In the genomic region with DNA sequence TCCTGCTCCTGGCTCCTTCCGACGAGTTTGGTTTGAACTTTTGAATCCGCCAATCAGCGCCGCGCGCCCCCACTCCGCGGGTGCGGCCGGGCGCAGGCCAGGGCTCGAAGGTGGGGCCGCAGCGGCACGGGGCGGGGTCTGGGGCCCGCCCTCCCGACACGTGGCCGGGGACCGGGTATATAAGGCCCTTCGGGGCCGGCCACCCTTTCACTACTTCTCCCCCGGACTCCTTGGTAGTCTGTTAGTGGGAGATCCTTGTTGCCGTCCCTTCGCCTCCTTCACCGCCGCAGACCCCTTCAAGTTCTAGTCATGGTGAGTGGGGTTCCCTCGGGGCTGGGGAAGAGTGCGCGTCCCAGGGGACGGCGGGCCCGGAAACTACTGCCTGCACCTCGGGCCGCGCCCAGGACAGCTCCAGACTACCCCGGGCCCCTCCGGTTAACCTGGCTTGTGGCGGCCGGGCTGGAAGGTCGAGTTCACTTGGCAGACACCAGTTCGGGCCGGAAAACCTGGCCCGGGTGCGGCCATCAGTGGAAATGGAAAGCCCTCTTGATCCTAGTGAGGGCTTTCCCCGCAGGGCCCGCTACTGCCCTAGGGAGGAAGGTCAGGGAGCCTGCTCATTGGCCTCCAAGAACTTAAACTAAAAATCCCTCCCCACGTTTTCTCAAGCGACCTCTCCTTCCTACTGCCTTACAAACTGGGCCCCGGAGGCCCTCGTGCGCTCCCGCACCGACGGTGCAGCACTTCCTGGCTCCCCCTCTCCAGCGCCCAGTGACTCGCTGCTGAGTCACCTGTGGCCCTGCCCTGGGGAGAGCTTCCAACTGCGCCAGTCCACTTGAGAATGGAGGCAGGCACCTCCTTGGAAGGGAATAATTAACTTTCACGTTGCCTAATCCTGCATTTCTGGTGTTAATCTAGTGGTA, we compare ENCODE assay signal across 1 cellular context.
A peak's percentile ranks its signal among the peaks of the same experiment; 100 is the strongest.
TF ChIP-seq lines count a peak whose summit lies in the region.

A gene (plus strand): TSS at position 210 of the 920 bp plus-strand sequence. CDS start 100 bp downstream, at position 310.

TF ChIP-seq in GM12878, 131 proteins besides CTCF, POLR2A, EP300 and RAD21 (continued from another document and continues in another):
- peak; percentile 15; the same call in 1 of the 2 replicates for TF ChIP-seq SMC3 (IDR thresholded peaks at IDR 0.05; ENCODE audit: borderline replicate concordance, low read length)
- TF ChIP-seq, protein P1, sequence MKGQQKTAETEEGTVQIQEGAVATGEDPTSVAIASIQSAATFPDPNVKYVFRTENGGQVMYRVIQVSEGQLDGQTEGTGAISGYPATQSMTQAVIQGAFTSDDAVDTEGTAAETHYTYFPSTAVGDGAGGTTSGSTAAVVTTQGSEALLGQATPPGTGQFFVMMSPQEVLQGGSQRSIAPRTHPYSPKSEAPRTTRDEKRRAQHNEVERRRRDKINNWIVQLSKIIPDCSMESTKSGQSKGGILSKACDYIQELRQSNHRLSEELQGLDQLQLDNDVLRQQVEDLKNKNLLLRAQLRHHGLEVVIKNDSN (IDR thresholded peaks at IDR 0.05; ENCODE audit: borderline replicate concordance, extremely low read length, insufficient read depth, low read depth, low read length): peak; percentile 90
- no peak for TF ChIP-seq ZNF622 (IDR thresholded peaks at IDR 0.05)
- peak; percentile 58; the same call in 1 of the 2 replicates for TF ChIP-seq CREB1 (IDR thresholded peaks at IDR 0.05; ENCODE audit: low read depth)
- no peak for TF ChIP-seq JUND (IDR thresholded peaks at IDR 0.05; ENCODE audit: low read depth, low read length)
- TF ChIP-seq FOS (IDR thresholded peaks at IDR 0.05; ENCODE audit: borderline replicate concordance, extremely low read depth, insufficient read length): no peak
- peak; percentile 98 for TF ChIP-seq TAF1 (IDR thresholded peaks at IDR 0.05; ENCODE audit: borderline replicate concordance, low read depth, low read length)
- 0 out of 2 replicates have a peak, but pooled peaks have one; percentile 17 for TF ChIP-seq RB1 (IDR thresholded peaks at IDR 0.05; ENCODE audit: borderline replicate concordance)
- peak; percentile 80 for TF ChIP-seq RELA (IDR thresholded peaks at IDR 0.05; ENCODE audit: borderline replicate concordance, partially characterized antibody)
- TF ChIP-seq POLR2AphosphoS2 (IDR thresholded peaks at IDR 0.05; ENCODE audit: low read depth, low read length): peak; percentile 98
- TF ChIP-seq TCF12 (IDR thresholded peaks at IDR 0.05; ENCODE audit: low read depth, low read length): peak; percentile 59; the same call in 1 of the 2 replicates
- TF ChIP-seq IKZF2 (IDR thresholded peaks at IDR 0.05): peak; percentile 24; a peak in 2 of 4 replicates
- no peak for TF ChIP-seq STAT3 (IDR thresholded peaks at IDR 0.05; ENCODE audit: low read depth, low read length)
- TF ChIP-seq ZNF274 (IDR thresholded peaks at IDR 0.05; ENCODE audit: insufficient read depth, insufficient read length): no peak
- no peak for TF ChIP-seq WRNIP1 (IDR thresholded peaks at IDR 0.05; ENCODE audit: borderline replicate concordance, low read depth, low read length)
- no peak for TF ChIP-seq KAT2A (conservative IDR thresholded peaks at IDR 0.05; ENCODE audit: control insufficient read depth, low read depth, low read length)
- TF ChIP-seq BACH1 (IDR thresholded peaks at IDR 0.05; ENCODE audit: borderline replicate concordance): peak; percentile 88
- TF ChIP-seq YBX1 (IDR thresholded peaks at IDR 0.05): no peak
- TF ChIP-seq, protein P2, sequence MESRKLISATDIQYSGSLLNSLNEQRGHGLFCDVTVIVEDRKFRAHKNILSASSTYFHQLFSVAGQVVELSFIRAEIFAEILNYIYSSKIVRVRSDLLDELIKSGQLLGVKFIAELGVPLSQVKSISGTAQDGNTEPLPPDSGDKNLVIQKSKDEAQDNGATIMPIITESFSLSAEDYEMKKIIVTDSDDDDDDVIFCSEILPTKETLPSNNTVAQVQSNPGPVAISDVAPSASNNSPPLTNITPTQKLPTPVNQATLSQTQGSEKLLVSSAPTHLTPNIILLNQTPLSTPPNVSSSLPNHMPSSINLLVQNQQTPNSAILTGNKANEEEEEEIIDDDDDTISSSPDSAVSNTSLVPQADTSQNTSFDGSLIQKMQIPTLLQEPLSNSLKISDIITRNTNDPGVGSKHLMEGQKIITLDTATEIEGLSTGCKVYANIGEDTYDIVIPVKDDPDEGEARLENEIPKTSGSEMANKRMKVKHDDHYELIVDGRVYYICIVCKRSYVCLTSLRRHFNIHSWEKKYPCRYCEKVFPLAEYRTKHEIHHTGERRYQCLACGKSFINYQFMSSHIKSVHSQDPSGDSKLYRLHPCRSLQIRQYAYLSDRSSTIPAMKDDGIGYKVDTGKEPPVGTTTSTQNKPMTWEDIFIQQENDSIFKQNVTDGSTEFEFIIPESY (IDR thresholded peaks at IDR 0.05): 0 out of 2 replicates have a peak, but pooled peaks have one; percentile 15
- peak; percentile 76; the same call in 1 of the 2 replicates for TF ChIP-seq NBN (IDR thresholded peaks at IDR 0.05)
- TF ChIP-seq TARDBP (IDR thresholded peaks at IDR 0.05; ENCODE audit: borderline replicate concordance): no peak; the same call in 1 of the 2 replicates
- peak; percentile 90 for TF ChIP-seq MEF2B (IDR thresholded peaks at IDR 0.05; ENCODE audit: partially characterized antibody, poor library complexity, severe bottlenecking)
- TF ChIP-seq SMARCA5 (IDR thresholded peaks at IDR 0.05): 0 out of 2 replicates have a peak, but pooled peaks have one; percentile 18
- TF ChIP-seq HDAC6 (IDR thresholded peaks at IDR 0.05; ENCODE audit: unreplicated experiment): peak; percentile 92
- peak; percentile 31; the same call in 1 of the 2 replicates for TF ChIP-seq EED (IDR thresholded peaks at IDR 0.05; ENCODE audit: low read depth)
- TF ChIP-seq, protein P3, sequence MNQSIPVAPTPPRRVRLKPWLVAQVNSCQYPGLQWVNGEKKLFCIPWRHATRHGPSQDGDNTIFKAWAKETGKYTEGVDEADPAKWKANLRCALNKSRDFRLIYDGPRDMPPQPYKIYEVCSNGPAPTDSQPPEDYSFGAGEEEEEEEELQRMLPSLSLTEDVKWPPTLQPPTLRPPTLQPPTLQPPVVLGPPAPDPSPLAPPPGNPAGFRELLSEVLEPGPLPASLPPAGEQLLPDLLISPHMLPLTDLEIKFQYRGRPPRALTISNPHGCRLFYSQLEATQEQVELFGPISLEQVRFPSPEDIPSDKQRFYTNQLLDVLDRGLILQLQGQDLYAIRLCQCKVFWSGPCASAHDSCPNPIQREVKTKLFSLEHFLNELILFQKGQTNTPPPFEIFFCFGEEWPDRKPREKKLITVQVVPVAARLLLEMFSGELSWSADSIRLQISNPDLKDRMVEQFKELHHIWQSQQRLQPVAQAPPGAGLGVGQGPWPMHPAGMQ (IDR thresholded peaks at IDR 0.05; ENCODE audit: borderline replicate concordance): no peak
- TF ChIP-seq CHD2 (IDR thresholded peaks at IDR 0.05; ENCODE audit: borderline replicate concordance, low read depth, low read length): peak; percentile 35; the same call in 1 of the 2 replicates
- peak; percentile 96 for TF ChIP-seq POU2F2 (IDR thresholded peaks at IDR 0.05; ENCODE audit: borderline replicate concordance, low read depth, low read length)
- TF ChIP-seq TCF3 (IDR thresholded peaks at IDR 0.05; ENCODE audit: borderline replicate concordance, insufficient read depth, low read depth, low read length): peak; percentile 60; the same call in 1 of the 2 replicates
- TF ChIP-seq KLF5 (IDR thresholded peaks at IDR 0.05; ENCODE audit: partially characterized antibody): peak; percentile 71
- 0 out of 2 replicates have a peak, but pooled peaks have one; percentile 18 for TF ChIP-seq RCOR1 (conservative IDR thresholded peaks at IDR 0.05; ENCODE audit: low read depth, low read length)
- TF ChIP-seq GATAD2B (conservative IDR thresholded peaks at IDR 0.05; ENCODE audit: low read depth): no peak; the same call in 1 of the 2 replicates
- peak; percentile 99 for TF ChIP-seq PML (IDR thresholded peaks at IDR 0.05; ENCODE audit: low read length)
- no peak for TF ChIP-seq RBBP5 (conservative IDR thresholded peaks at IDR 0.05)
- TF ChIP-seq, protein P4, sequence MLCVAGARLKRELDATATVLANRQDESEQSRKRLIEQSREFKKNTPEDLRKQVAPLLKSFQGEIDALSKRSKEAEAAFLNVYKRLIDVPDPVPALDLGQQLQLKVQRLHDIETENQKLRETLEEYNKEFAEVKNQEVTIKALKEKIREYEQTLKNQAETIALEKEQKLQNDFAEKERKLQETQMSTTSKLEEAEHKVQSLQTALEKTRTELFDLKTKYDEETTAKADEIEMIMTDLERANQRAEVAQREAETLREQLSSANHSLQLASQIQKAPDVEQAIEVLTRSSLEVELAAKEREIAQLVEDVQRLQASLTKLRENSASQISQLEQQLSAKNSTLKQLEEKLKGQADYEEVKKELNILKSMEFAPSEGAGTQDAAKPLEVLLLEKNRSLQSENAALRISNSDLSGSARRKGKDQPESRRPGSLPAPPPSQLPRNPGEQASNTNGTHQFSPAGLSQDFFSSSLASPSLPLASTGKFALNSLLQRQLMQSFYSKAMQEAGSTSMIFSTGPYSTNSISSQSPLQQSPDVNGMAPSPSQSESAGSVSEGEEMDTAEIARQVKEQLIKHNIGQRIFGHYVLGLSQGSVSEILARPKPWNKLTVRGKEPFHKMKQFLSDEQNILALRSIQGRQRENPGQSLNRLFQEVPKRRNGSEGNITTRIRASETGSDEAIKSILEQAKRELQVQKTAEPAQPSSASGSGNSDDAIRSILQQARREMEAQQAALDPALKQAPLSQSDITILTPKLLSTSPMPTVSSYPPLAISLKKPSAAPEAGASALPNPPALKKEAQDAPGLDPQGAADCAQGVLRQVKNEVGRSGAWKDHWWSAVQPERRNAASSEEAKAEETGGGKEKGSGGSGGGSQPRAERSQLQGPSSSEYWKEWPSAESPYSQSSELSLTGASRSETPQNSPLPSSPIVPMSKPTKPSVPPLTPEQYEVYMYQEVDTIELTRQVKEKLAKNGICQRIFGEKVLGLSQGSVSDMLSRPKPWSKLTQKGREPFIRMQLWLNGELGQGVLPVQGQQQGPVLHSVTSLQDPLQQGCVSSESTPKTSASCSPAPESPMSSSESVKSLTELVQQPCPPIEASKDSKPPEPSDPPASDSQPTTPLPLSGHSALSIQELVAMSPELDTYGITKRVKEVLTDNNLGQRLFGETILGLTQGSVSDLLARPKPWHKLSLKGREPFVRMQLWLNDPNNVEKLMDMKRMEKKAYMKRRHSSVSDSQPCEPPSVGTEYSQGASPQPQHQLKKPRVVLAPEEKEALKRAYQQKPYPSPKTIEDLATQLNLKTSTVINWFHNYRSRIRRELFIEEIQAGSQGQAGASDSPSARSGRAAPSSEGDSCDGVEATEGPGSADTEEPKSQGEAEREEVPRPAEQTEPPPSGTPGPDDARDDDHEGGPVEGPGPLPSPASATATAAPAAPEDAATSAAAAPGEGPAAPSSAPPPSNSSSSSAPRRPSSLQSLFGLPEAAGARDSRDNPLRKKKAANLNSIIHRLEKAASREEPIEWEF (IDR thresholded peaks at IDR 0.05; ENCODE audit: insufficient replicate concordance, low read depth, low read length): no peak
- TF ChIP-seq ESRRA (IDR thresholded peaks at IDR 0.05; ENCODE audit: low read length): 0 out of 2 replicates have a peak, but pooled peaks have one; percentile 24
- 0 out of 2 replicates have a peak, but pooled peaks have one; percentile 42 for TF ChIP-seq SIN3A (IDR thresholded peaks at IDR 0.05; ENCODE audit: low read depth, low read length)
- no peak for TF ChIP-seq CBX5 (IDR thresholded peaks at IDR 0.05; ENCODE audit: low read depth)
- TF ChIP-seq MYC (IDR thresholded peaks at IDR 0.05; ENCODE audit: insufficient read depth, insufficient read length, insufficient replicate concordance, low read length, severe bottlenecking): peak; percentile 63
- no peak for TF ChIP-seq IRF4 (IDR thresholded peaks at IDR 0.05; ENCODE audit: low read depth, low read length)
- TF ChIP-seq, protein P5, sequence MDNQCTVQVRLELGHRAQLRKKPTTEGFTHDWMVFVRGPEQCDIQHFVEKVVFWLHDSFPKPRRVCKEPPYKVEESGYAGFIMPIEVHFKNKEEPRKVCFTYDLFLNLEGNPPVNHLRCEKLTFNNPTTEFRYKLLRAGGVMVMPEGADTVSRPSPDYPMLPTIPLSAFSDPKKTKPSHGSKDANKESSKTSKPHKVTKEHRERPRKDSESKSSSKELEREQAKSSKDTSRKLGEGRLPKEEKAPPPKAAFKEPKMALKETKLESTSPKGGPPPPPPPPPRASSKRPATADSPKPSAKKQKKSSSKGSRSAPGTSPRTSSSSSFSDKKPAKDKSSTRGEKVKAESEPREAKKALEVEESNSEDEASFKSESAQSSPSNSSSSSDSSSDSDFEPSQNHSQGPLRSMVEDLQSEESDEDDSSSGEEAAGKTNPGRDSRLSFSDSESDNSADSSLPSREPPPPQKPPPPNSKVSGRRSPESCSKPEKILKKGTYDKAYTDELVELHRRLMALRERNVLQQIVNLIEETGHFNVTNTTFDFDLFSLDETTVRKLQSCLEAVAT (IDR thresholded peaks at IDR 0.05): peak; percentile 71; the same call in 1 of the 2 replicates
- TF ChIP-seq, protein P6, sequence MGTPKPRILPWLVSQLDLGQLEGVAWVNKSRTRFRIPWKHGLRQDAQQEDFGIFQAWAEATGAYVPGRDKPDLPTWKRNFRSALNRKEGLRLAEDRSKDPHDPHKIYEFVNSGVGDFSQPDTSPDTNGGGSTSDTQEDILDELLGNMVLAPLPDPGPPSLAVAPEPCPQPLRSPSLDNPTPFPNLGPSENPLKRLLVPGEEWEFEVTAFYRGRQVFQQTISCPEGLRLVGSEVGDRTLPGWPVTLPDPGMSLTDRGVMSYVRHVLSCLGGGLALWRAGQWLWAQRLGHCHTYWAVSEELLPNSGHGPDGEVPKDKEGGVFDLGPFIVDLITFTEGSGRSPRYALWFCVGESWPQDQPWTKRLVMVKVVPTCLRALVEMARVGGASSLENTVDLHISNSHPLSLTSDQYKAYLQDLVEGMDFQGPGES (IDR thresholded peaks at IDR 0.05): peak; percentile 16; the same call in 1 of the 2 replicates
